ENCODE assay signal across 13 cellular contexts in genomic region chr22:37293172-37293571, GRCh38. TPM values are rescaled to one million over a fixed set of nuclear protein-coding genes. Genes with fewer than 3 reads are reported as not detected.
A peak's percentile ranks its signal among the peaks of the same experiment; 100 is the strongest.
DNase-seq lines count a peak whose midpoint lies in the region; ATAC-seq and TF ChIP-seq lines count a peak whose summit lies in the region.
"Had no signal": no experiment of that assay in that cellular context is flagged by ENCODE, and none has a peak within 500 bp of the region (broad histone marks: within the 10 kb centered on the region; RNA-seq: fewer than 3 reads in every experiment).

No MANE protein-coding gene starts in this region.

- no peaks in the 10 kb centered on the region for H3K9me3 Mint-ChIP-seq in activated naive CD8-positive, alpha-beta T cell treated with anti-CD3 and anti-CD28 coated beads, Interleukin-2, amount 10 ng/mL, durations not matched to agents 7 days and 5 days
- H3K9me3 Mint-ChIP-seq in activated naive CD8-positive, alpha-beta T cell treated with anti-CD3 and anti-CD28 coated beads for 36 hours = no peaks in the 10 kb centered on the region
- H3K9me3 Mint-ChIP-seq in naive B cell (peaks cover 0 to 8% (median 4%) of the 10 kb centered on the region in 7 donors), CD14-positive monocyte (peaks cover 0 to 4% (median 0%) of the 10 kb centered on the region in 7 donors)

- H3K9ac ChIP-seq in PC-3 (ENCODE audit: low read length) = no peak overlapping the region

- POLR2A ChIA-PET in activated naive CD8-positive, alpha-beta T cell treated with anti-CD3 and anti-CD28 coated beads, Interleukin-2, amount 10 ng/mL, durations not matched to agents 7 days and 5 days (lab: Charles Lee) = no interaction called here
- POLR2A ChIA-PET in PC-3 (lab: Charles Lee; ENCODE audit: unreplicated experiment) = no interaction called here

- TF ChIP-seq CTCF in CD14-positive monocyte (IDR thresholded peaks at IDR 0.05) = no peak
- TF ChIP-seq CTCF in PC-3 (conservative IDR thresholded peaks at IDR 0.05; ENCODE audit: low read depth, low read length) = no peak

- peaks cover 71% of the 10 kb centered on the region for H3K36me3 Mint-ChIP-seq in activated naive CD8-positive, alpha-beta T cell treated with anti-CD3 and anti-CD28 coated beads, Interleukin-2, amount 10 ng/mL, durations not matched to agents 7 days and 5 days
- H3K36me3 Mint-ChIP-seq in activated naive CD8-positive, alpha-beta T cell treated with anti-CD3 and anti-CD28 coated beads for 36 hours = peaks cover 30% of the 10 kb centered on the region
- H3K36me3 Mint-ChIP-seq in T-helper 17 cell (ENCODE audit: low read depth) (peaks cover 6% of the 10 kb centered on the region), naive B cell (peaks cover 31 to 32% of the 10 kb centered on the region in 2 donors), CD14-positive monocyte (peaks cover 95 to 99% of the 10 kb centered on the region in 2 donors)

- no peak for ATAC-seq in activated naive CD8-positive, alpha-beta T cell treated with anti-CD3 and anti-CD28 coated beads, Interleukin-2, amount 10 ng/mL, durations not matched to agents 7 days and 5 days (ENCODE audit: low read depth)
- ATAC-seq in T-helper 17 cell = no peak
- no peak for ATAC-seq in naive B cell (ENCODE audit: low read depth in 2 of 2)
- ATAC-seq in PC-3 = no peak

- H4K20me1 ChIP-seq in PC-3 (ENCODE audit: low read length) = no peaks in the 10 kb centered on the region

- H3K27me3 Mint-ChIP-seq in activated naive CD8-positive, alpha-beta T cell treated with anti-CD3 and anti-CD28 coated beads, Interleukin-2, amount 10 ng/mL, durations not matched to agents 7 days and 5 days = no peaks in the 10 kb centered on the region
- H3K27me3 Mint-ChIP-seq in activated naive CD8-positive, alpha-beta T cell treated with anti-CD3 and anti-CD28 coated beads for 36 hours = no peaks in the 10 kb centered on the region
- H3K27me3 Mint-ChIP-seq in T-helper 17 cell (no peaks in the 10 kb centered on the region), naive B cell (no peaks in the 10 kb centered on the region), CD14-positive monocyte (ENCODE audit: low read depth in 3 of 3) (peaks cover 0 to 1% (median 0%) of the 10 kb centered on the region in 3 donors)

- no peaks in the 10 kb centered on the region for H3F3A ChIP-seq in PC-3 (ENCODE audit: low read length, unreplicated experiment)

- peaks cover 22% of the 10 kb centered on the region for H3K4me1 ChIP-seq in PC-3 (ENCODE audit: insufficient read depth, low read length)

- H3K27me3 ChIP-seq in PC-3 (ENCODE audit: low read length) = no peaks in the 10 kb centered on the region
- H3K27me3 ChIP-seq: MG63 had no signal

- no TSS peak for BruUV-seq in PC-3 (replicated peaks; lab: Mats Ljungman, UMichigan)

- H3K9me3 ChIP-seq in T-helper 17 cell (ENCODE audit: control insufficient read depth, low read length, poor library complexity, severe bottlenecking) (no peaks in the 10 kb centered on the region), PC-3 (ENCODE audit: low read length) (no peaks in the 10 kb centered on the region)
- H3K9me3 ChIP-seq: MG63 had no signal

- H3K4me3 Mint-ChIP-seq in activated naive CD8-positive, alpha-beta T cell treated with anti-CD3 and anti-CD28 coated beads, Interleukin-2, amount 10 ng/mL, durations not matched to agents 7 days and 5 days = no peak overlapping the region
- H3K4me3 Mint-ChIP-seq in activated naive CD8-positive, alpha-beta T cell treated with anti-CD3 and anti-CD28 coated beads for 36 hours = no peak overlapping the region
- no peak overlapping the region for H3K4me3 Mint-ChIP-seq in T-helper 17 cell
- peak overlapping the region in 1 of 8 donors; percentile 44 for H3K4me3 Mint-ChIP-seq in naive B cell
- no peak overlapping the region for H3K4me3 Mint-ChIP-seq in CD14-positive monocyte

- no peak overlapping the region for H2AFZ ChIP-seq in PC-3 (ENCODE audit: low read length)
- H2AFZ ChIP-seq: PC-9 had no signal

- intact Hi-C loops in CD14-positive monocyte (cut with micrococcal nuclease) = no loop called here
- intact Hi-C loops in PC-3 (cut with micrococcal nuclease) = no loop called here

- no peak overlapping the region for H3K27ac ChIP-seq in PC-3 (ENCODE audit: low read length)
- H3K27ac ChIP-seq: PC-9 had no signal

- H3K79me2 ChIP-seq in PC-3 (ENCODE audit: low read length) = no peaks in the 10 kb centered on the region

- DNase-seq in activated naive CD8-positive, alpha-beta T cell treated with anti-CD3 and anti-CD28 coated beads, Interleukin-2, amount 10 ng/mL, durations not matched to agents 7 days and 5 days = no peak
- no peak for DNase-seq in activated naive CD8-positive, alpha-beta T cell treated with anti-CD3 and anti-CD28 coated beads for 36 hours
- DNase-seq in T-helper 17 cell (no peak), naive B cell (no peak), NK-92 (lab: John Stamatoyannopoulos, UW; ENCODE audit: unreplicated experiment) (no peak), CD14-positive monocyte (ENCODE audit: low spot score) (no peak), PC-3 (no peak)
- DNase-seq: AML-193, MG63, NCI-H1105, NCI-H1694 treated with DMSO at 0.1 percent for 48 hours, NCI-H69, PC-9 had no signal

- no peaks in the 10 kb centered on the region for H3K36me3 ChIP-seq in PC-3 (ENCODE audit: low read depth, low read length)
- H3K36me3 ChIP-seq: MG63 had no signal

- H3K4me3 ChIP-seq in PC-3 (ENCODE audit: low read length) = no peak overlapping the region
- H3K4me3 ChIP-seq: MG63, PC-9 had no signal

- H3K4me1 Mint-ChIP-seq in activated naive CD8-positive, alpha-beta T cell treated with anti-CD3 and anti-CD28 coated beads, Interleukin-2, amount 10 ng/mL, durations not matched to agents 7 days and 5 days = peaks cover 56% of the 10 kb centered on the region
- peaks cover 41% of the 10 kb centered on the region for H3K4me1 Mint-ChIP-seq in activated naive CD8-positive, alpha-beta T cell treated with anti-CD3 and anti-CD28 coated beads for 36 hours
- peaks cover 49% of the 10 kb centered on the region for H3K4me1 Mint-ChIP-seq in T-helper 17 cell
- peaks cover 62 to 91% (median 85%) of the 10 kb centered on the region in 3 donors for H3K4me1 Mint-ChIP-seq in naive B cell
- peaks cover 88% of the 10 kb centered on the region for H3K4me1 Mint-ChIP-seq in CD14-positive monocyte

- peak overlapping the region; percentile 44 for H3K27ac Mint-ChIP-seq in activated naive CD8-positive, alpha-beta T cell treated with anti-CD3 and anti-CD28 coated beads, Interleukin-2, amount 10 ng/mL, durations not matched to agents 7 days and 5 days
- H3K27ac Mint-ChIP-seq in activated naive CD8-positive, alpha-beta T cell treated with anti-CD3 and anti-CD28 coated beads for 36 hours = no peak overlapping the region
- peak overlapping the region; percentile 41 for H3K27ac Mint-ChIP-seq in T-helper 17 cell
- H3K27ac Mint-ChIP-seq in naive B cell = peak overlapping the region in 5 of 6 donors; percentile 5 to 65 (median 60)
- H3K27ac Mint-ChIP-seq in CD14-positive monocyte = peak overlapping the region in 1 of 7 donors; percentile 16

- CTCF ChIA-PET in PC-3 (lab: Charles Lee) = no interaction called here

- H3K9me2 ChIP-seq in PC-3 (replicated peaks; ENCODE audit: low read length) = no peaks in the 10 kb centered on the region

- H3K4me2 ChIP-seq in PC-3 (ENCODE audit: low read length) = no peak overlapping the region
- H3K4me2 ChIP-seq: PC-9 had no signal

RNA-seq across cellular contexts. Expression of gene CYTH4, which starts 10.9 kb away (rescaled TPM):
- total RNA-seq in activated naive CD8-positive, alpha-beta T cell treated with anti-CD3 and anti-CD28 coated beads, Interleukin-2, amount 10 ng/mL, durations not matched to agents 7 days and 5 days = 100 to 1,000 TPM; 149 to 157 TPM
- 10 to 100 TPM; 16.6 to 17.3 TPM for total RNA-seq in activated naive CD8-positive, alpha-beta T cell treated with anti-CD3 and anti-CD28 coated beads for 36 hours
- 10 to 100 TPM; 89.5 to 98.7 TPM for total RNA-seq in T-helper 17 cell
- polyA plus RNA-seq in naive B cell (ENCODE audit: low read depth in 6 of 6) = 10 to 100 TPM; 29.3 to 74.9 (median 46.1) TPM
- polyA plus RNA-seq in CD14-positive monocyte = 10 to 100 TPM; 51.0 to 70.0 TPM
- total RNA-seq in PC-3 (2014; rRNA removed) = 1.9 and 4.6 TPM in 2 replicates
- total RNA-seq: PC-9 had no signal

RNA-seq across cellular contexts. Expression of gene RAC2, which starts 49.1 kb away (rescaled TPM):
- total RNA-seq in activated naive CD8-positive, alpha-beta T cell treated with anti-CD3 and anti-CD28 coated beads, Interleukin-2, amount 10 ng/mL, durations not matched to agents 7 days and 5 days = 1,000 to 10,000 TPM in 1 of 2 experiments, 100 to 1,000 TPM in 1; 963 to 1,011 TPM
- 100 to 1,000 TPM; 518 to 528 TPM for total RNA-seq in activated naive CD8-positive, alpha-beta T cell treated with anti-CD3 and anti-CD28 coated beads for 36 hours
- 100 to 1,000 TPM; 297 to 478 TPM for total RNA-seq in T-helper 17 cell
- polyA plus RNA-seq in naive B cell (ENCODE audit: low read depth in 6 of 6) = 100 to 1,000 TPM; 671 to 842 (median 780) TPM
- 100 to 1,000 TPM; 360 to 529 TPM for polyA plus RNA-seq in CD14-positive monocyte
- 50.5 and 54.5 TPM in 2 replicates for total RNA-seq in PC-3 (2014; rRNA removed)

Comparison
In these comparisons a context has a peak if more than half of its experiments do, and no peak if none do; other contexts are left out.
1. RNA of gene CYTH4, which starts 10.9 kb away (total RNA-seq): 149 to 157 TPM in activated naive CD8-positive, alpha-beta T cell treated with anti-CD3 and anti-CD28 coated beads, Interleukin-2, amount 10 ng/mL, durations not matched to agents 7 days and 5 days and 89.5 to 98.7 TPM in T-helper 17 cell; 16.6 to 17.3 TPM in activated naive CD8-positive, alpha-beta T cell treated with anti-CD3 and anti-CD28 coated beads for 36 hours and 1.9 to 4.6 TPM in PC-3; every median in the first group is over 4 times any median in the second.